Comparison of ENCODE assay signal across 23 cellular contexts in the genomic region with DNA sequence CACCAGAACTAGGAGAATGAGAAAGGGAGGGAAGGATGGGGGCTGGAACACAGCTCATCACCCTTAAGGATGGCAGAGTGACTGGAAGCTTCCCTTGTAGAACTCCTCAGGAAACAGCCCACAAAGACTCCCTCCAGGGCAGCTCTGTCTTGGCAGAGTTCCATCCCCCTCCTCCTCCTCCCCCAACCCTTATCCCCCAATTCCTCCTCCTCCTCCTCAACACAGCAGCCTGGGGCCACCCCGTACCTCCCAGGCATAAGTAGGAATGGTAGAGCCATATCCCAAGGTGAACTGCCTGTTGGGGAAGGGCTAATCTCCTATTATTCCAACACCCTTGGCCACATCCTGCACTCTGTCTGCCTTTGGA. TPM values are rescaled to one million over a fixed set of nuclear protein-coding genes. Genes with fewer than 3 reads are reported as not detected.
A peak's percentile ranks its signal among the peaks of the same experiment; 100 is the strongest.
DNase-seq lines count a peak whose midpoint lies in the region; ATAC-seq and TF ChIP-seq lines count a peak whose summit lies in the region.
"Had no signal": no experiment of that assay in that cellular context is flagged by ENCODE, and none has a peak within 500 bp of the region (broad histone marks: within the 10 kb centered on the region; RNA-seq: fewer than 3 reads in every experiment).

No MANE protein-coding gene starts in this region.

- peak; percentile 3 for ATAC-seq in left colon
- ATAC-seq: stimulated activated memory B cell treated with anti-CD40 and anti-IgM and Interleukin-4, amounts not matched to agents 10 μg/mL and 1 μg/mL and 100 μg/mL, for 72 hours had no signal

- peak overlapping the region; percentile 94 for H3K27ac ChIP-seq in caudate nucleus (ENCODE audit: low read depth, low read length)
- H3K27ac ChIP-seq in stomach = peak overlapping the region in 4 of 5 donors; percentile 38 to 89 (median 82)
- H3K27ac ChIP-seq: thyroid gland had no signal

- BruUV-seq in Calu3 (replicated peaks; lab: Mats Ljungman, UMichigan) = no TSS peak

- no peaks in the 10 kb centered on the region for H3K36me3 ChIP-seq in stomach
- H3K36me3 ChIP-seq: adrenal gland, ovary, Peyer's patch, thyroid gland had no signal

- peak overlapping the region; percentile 36 for H3K27ac Mint-ChIP-seq in Calu3 (ENCODE audit: unreplicated experiment)
- H3K27ac Mint-ChIP-seq: stimulated activated memory B cell treated with anti-CD40 and anti-IgM and Interleukin-4, amounts not matched to agents 10 μg/mL and 1 μg/mL and 100 μg/mL, for 72 hours had no signal

- H3K27me3 ChIP-seq in stomach = no peaks in the 10 kb centered on the region
- H3K27me3 ChIP-seq: adrenal gland, ovary, Peyer's patch, thyroid gland had no signal

- TF ChIP-seq CTCF in Calu3 (IDR thresholded peaks at IDR 0.05; ENCODE audit: unreplicated experiment) = no peak
- no peak for TF ChIP-seq CTCF in stomach (IDR thresholded peaks at IDR 0.05)

- peaks cover 26% of the 10 kb centered on the region for H3K4me1 Mint-ChIP-seq in Calu3 (ENCODE audit: low read depth, unreplicated experiment)
- H3K4me1 Mint-ChIP-seq: stimulated activated memory B cell treated with anti-CD40 and anti-IgM and Interleukin-4, amounts not matched to agents 10 μg/mL and 1 μg/mL and 100 μg/mL, for 72 hours had no signal

- peaks cover 9% of the 10 kb centered on the region for H3K36me3 Mint-ChIP-seq in Calu3 (ENCODE audit: insufficient read depth, unreplicated experiment)
- H3K36me3 Mint-ChIP-seq: stimulated activated memory B cell treated with anti-CD40 and anti-IgM and Interleukin-4, amounts not matched to agents 10 μg/mL and 1 μg/mL and 100 μg/mL, for 72 hours had no signal

- no peaks in the 10 kb centered on the region for H3K9me3 ChIP-seq in stomach
- H3K9me3 ChIP-seq: adrenal gland, ovary, Peyer's patch, thyroid gland had no signal

- WGBS in stomach, 5 donors = 52 to 75% (median 63%) methylated on average over 1 of the region's 1 CpG

- CTCF ChIA-PET in Calu3 (lab: Charles Lee) = interaction anchor here (0.7 to 2.0 kb wide), 6 partner anchors 10 to 749 kb away, joined by 4 to 12 read pairs (median 6); partner anchors contain the start of gene ADCY5

- DNase-seq in Calu3 (no peak), caudate nucleus (lab: John Stamatoyannopoulos, UW) (no peak), left colon (no peak), stomach (no peak), kidney tubule cell (ENCODE audit: low spot score) (no peak), A172 (ENCODE audit: low spot score) (no peak), inferior parietal cortex (ENCODE audit: extremely low spot score) (no peak)
- DNase-seq: activated CD4-positive, alpha-beta T cell treated with anti-CD3 and anti-CD28 coated beads, Interleukin-2, amount 50 U/mL, for 48 hours; activated gamma-delta T cell treated with Interleukin-2 at 50 U/mL for 16 hours; adrenal gland; HCEC 1CT; Karpas-422; NCI-H1048; NK-92 treated with Interleukin-12 subunit alpha and Interleukin-12 subunit beta, amount 100 ng/mL, for 24 hours; stimulated activated CD4-positive, alpha-beta T cell treated with anti-CD3 and anti-CD28 coated beads, Interleukin-1b, Interleukin-23, amount 100 ng/mL, for 48 hours; thyroid gland had no signal

- no peak for TF ChIP-seq POLR2A in stomach (IDR thresholded peaks at IDR 0.05)

- no peak overlapping the region for H3K4me3 ChIP-seq in stomach
- H3K4me3 ChIP-seq: adrenal gland, lung, ovary, Peyer's patch, thyroid gland had no signal

- intact Hi-C loops in Calu3 (cut with micrococcal nuclease; ENCODE audit: unreplicated experiment) (no loop called here), left colon (cut with DNase I, micrococcal nuclease) (no loop called here), stomach (cut with DNase I; ENCODE audit: low total_unique reads) (no loop called here)

- no peaks in the 10 kb centered on the region for H3K9me3 Mint-ChIP-seq in Calu3 (ENCODE audit: low read depth, unreplicated experiment)
- H3K9me3 Mint-ChIP-seq: stimulated activated memory B cell treated with anti-CD40 and anti-IgM and Interleukin-4, amounts not matched to agents 10 μg/mL and 1 μg/mL and 100 μg/mL, for 72 hours had no signal

- peaks cover 10 to 67% (median 46%) of the 10 kb centered on the region in 4 donors for H3K4me1 ChIP-seq in stomach
- H3K4me1 ChIP-seq: thyroid gland had no signal

- no peak overlapping the region for H3K4me3 Mint-ChIP-seq in Calu3 (ENCODE audit: low read depth, unreplicated experiment)
- H3K4me3 Mint-ChIP-seq: stimulated activated memory B cell treated with anti-CD40 and anti-IgM and Interleukin-4, amounts not matched to agents 10 μg/mL and 1 μg/mL and 100 μg/mL, for 72 hours had no signal

- TF ChIP-seq EP300 in stomach (IDR thresholded peaks at IDR 0.05) = no peak

- no peaks in the 10 kb centered on the region for H3K27me3 Mint-ChIP-seq in Calu3 (ENCODE audit: unreplicated experiment)

RNA-seq across cellular contexts. Expression of gene ADCY5, which starts 38.8 kb away (rescaled TPM):
- total RNA-seq in Calu3 (2022) (2.5 and 3.6 TPM in 2 replicates), left colon (10 to 100 TPM in 1 of 2 donors, 1 to 10 TPM in 1; 4.5 to 17.4 TPM), stomach (10 to 100 TPM in 4 of 5 donors, 1 to 10 TPM in 1; 6.1 to 79.9 (median 28.3) TPM)
- polyA plus RNA-seq in stomach = 10 to 100 TPM in 1 of 3 donors, 1 to 10 TPM in 2; 1.8 to 13.1 (median 2.7) TPM
- total RNA-seq in A172 (2014; rRNA removed; shearing (Covaris generic)) = 0.84 and 0.90 TPM in 2 replicates
- total RNA-seq: glomerular endothelial cell; NCI-H460; T-helper 2 cell treated with Interferon-gamma antibody and Interleukin-4, amounts not matched to agents 100 ng/mL and 5 ng/mL, for 36 hours had no signal
